Comparison of ENCODE assay signal across 29 cellular contexts in the genomic region with DNA sequence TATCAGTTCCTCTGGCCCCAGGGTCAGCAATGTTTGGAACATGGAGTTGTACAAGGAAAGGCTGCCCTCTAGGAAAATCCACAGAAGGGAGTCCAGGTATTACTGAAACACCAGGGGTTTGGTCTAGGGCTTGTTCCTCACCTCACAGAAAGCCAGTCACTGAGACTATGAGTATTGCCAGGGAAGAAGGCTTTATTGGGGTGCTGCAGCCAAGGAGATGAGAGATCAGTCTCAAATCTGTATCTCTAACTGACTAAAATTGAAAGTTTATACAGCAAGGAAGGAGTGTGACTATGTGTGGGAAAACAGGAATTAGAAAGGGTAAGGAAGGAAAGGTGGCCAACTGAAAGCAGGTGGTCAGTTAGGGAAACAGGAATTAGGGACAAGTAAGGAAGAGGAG.
"Had no signal": no experiment of that assay in that cellular context is flagged by ENCODE, and none has a peak within 500 bp of the region (broad histone marks: within the 10 kb centered on the region; RNA-seq: fewer than 3 reads in every experiment).

No MANE protein-coding gene starts in this region.

- H3K4me1 Mint-ChIP-seq: stimulated activated effector memory CD8-positive, alpha-beta T cell treated with anti-CD3 and anti-CD28 coated beads, Interleukin-12 subunit alpha, Interleukin-12 subunit beta, amount 100 ng/mL, for 72 hours; stimulated activated memory B cell treated with anti-CD40 and anti-IgM and Interleukin-4, amounts not matched to agents 10 μg/mL and 1 μg/mL and 100 μg/mL, for 72 hours; stimulated activated naive B cell treated with anti-CD40 and anti-IgM and Interleukin-4, amounts not matched to agents 10 μg/mL and 1 μg/mL and 100 μg/mL, for 72 hours; stimulated activated naive CD8-positive, alpha-beta T cell treated with anti-CD3 and anti-CD28 coated beads, Interleukin-15, amount 100 ng/mL, for 72 hours had no signal

- H3K4me1 ChIP-seq: testis, transverse colon had no signal

- H3K36me3 Mint-ChIP-seq: stimulated activated effector memory CD8-positive, alpha-beta T cell treated with anti-CD3 and anti-CD28 coated beads, Interleukin-12 subunit alpha, Interleukin-12 subunit beta, amount 100 ng/mL, for 72 hours had no signal

- FAIRE-seq: urothelium cell line had no signal

- H3K27me3 ChIP-seq: stomach, suprapubic skin, testis, thyroid gland, tibial artery, tibial nerve, transverse colon, upper lobe of left lung, upper lobe of right lung, uterus, vagina had no signal

- H3K27ac ChIP-seq: stomach, suprapubic skin, testis, thoracic aorta, thyroid gland, tibial artery, tibial nerve, transverse colon, upper lobe of left lung, upper lobe of right lung, vagina had no signal

- H3K27me3 Mint-ChIP-seq: stimulated activated memory B cell treated with anti-CD40 and anti-IgM and Interleukin-4, amounts not matched to agents 10 μg/mL and 1 μg/mL and 100 μg/mL, for 72 hours; stimulated activated naive B cell treated with anti-CD40 and anti-IgM and Interleukin-4, amounts not matched to agents 10 μg/mL and 1 μg/mL and 100 μg/mL, for 72 hours; stimulated activated naive CD8-positive, alpha-beta T cell treated with anti-CD3 and anti-CD28 coated beads, Interleukin-15, amount 100 ng/mL, for 72 hours; stimulated activated naive CD8-positive, alpha-beta T cell treated with anti-CD3 and anti-CD28 coated beads, Interleukin-15, Interleukin-2, amounts not matched to agents 100 ng/mL and 50 ng/mL, for 24 hours; type B pancreatic cell had no signal

- H3K36me3 ChIP-seq: stomach, suprapubic skin, thoracic aorta, thyroid gland, tibial artery, tibial nerve, transverse colon, upper lobe of left lung, upper lobe of right lung, uterus, vagina had no signal

- H3K9me3 ChIP-seq: suprapubic skin, testis, thoracic aorta, thyroid gland, transverse colon, uterus, vagina had no signal

- ATAC-seq: stimulated activated effector memory CD8-positive, alpha-beta T cell treated with anti-CD3 and anti-CD28 coated beads, Interleukin-12 subunit alpha, Interleukin-12 subunit beta, amount 100 ng/mL, for 72 hours; stimulated activated memory B cell treated with anti-CD40 and anti-IgM and Interleukin-4, amounts not matched to agents 10 μg/mL and 1 μg/mL and 100 μg/mL, for 72 hours; stimulated activated naive B cell treated with anti-CD40 and anti-IgM and Interleukin-4, amounts not matched to agents 10 μg/mL and 1 μg/mL and 100 μg/mL, for 72 hours; stimulated activated naive CD8-positive, alpha-beta T cell treated with anti-CD3 and anti-CD28 coated beads, Interleukin-15, amount 100 ng/mL, for 72 hours; stimulated activated naive CD8-positive, alpha-beta T cell treated with anti-CD3 and anti-CD28 coated beads, Interleukin-15, Interleukin-2, amounts not matched to agents 100 U/mL and 50 U/mL, for 24 hours; upper lobe of right lung had no signal

- DNase-seq: stimulated activated CD4-positive, alpha-beta T cell treated with anti-CD3 and anti-CD28 coated beads, Interleukin-2, amount 100 ng/mL, for 48 hours; stimulated activated CD4-positive, alpha-beta T cell treated with anti-CD3 and anti-CD28 coated beads, Interleukin-4, amount 100 ng/mL, for 1 hour; stimulated activated CD4-positive, alpha-beta T cell treated with anti-CD3 and anti-CD28 coated beads, Interleukin-4, amount 100 ng/mL, for 24 hours; stimulated activated CD4-positive, alpha-beta T cell treated with anti-CD3 and anti-CD28 coated beads, Interleukin-4, amount 100 ng/mL, for 4 hours; stimulated activated CD8-positive, alpha-beta memory T cell treated with anti-CD3 and anti-CD28 coated beads, Interleukin-4, amount 100 ng/mL, for 48 hours; stimulated activated naive B cell treated with anti-CD40 and anti-IgM and Interleukin-4, amounts not matched to agents 10 μg/mL and 1 μg/mL and 100 μg/mL, for 72 hours; stimulated activated naive CD4-positive, alpha-beta T cell; stimulated activated naive CD4-positive, alpha-beta T cell treated with Interleukin-2 at 50 U/mL for 16 hours; stimulated activated naive CD8-positive, alpha-beta T cell treated with anti-CD3 and anti-CD28 coated beads, Interleukin-15, amount 100 ng/mL, for 72 hours; stimulated activated naive CD8-positive, alpha-beta T cell treated with anti-CD3 and anti-CD28 coated beads, Interleukin-15, Interleukin-2, amounts not matched to agents 100 U/mL and 50 U/mL, for 24 hours; stomach; substantia nigra; testis; thyroid gland; tibial artery; transverse colon; trophoblast cell; upper lobe of left lung; upper lobe of right lung; uterus had no signal

- H3K4me3 ChIP-seq: stomach, suprapubic skin, testis, thoracic aorta, thyroid gland, tibial artery, tibial nerve, transverse colon, upper lobe of left lung, upper lobe of right lung, uterus, vagina had no signal

- H3K4me3 Mint-ChIP-seq: stimulated activated effector memory CD8-positive, alpha-beta T cell treated with anti-CD3 and anti-CD28 coated beads, Interleukin-12 subunit alpha, Interleukin-12 subunit beta, amount 100 ng/mL, for 72 hours; stimulated activated memory B cell treated with anti-CD40 and anti-IgM and Interleukin-4, amounts not matched to agents 10 μg/mL and 1 μg/mL and 100 μg/mL, for 72 hours; stimulated activated naive B cell treated with anti-CD40 and anti-IgM and Interleukin-4, amounts not matched to agents 10 μg/mL and 1 μg/mL and 100 μg/mL, for 72 hours; stimulated activated naive CD8-positive, alpha-beta T cell treated with anti-CD3 and anti-CD28 coated beads, Interleukin-15, amount 100 ng/mL, for 72 hours; stimulated activated naive CD8-positive, alpha-beta T cell treated with anti-CD3 and anti-CD28 coated beads, Interleukin-15, Interleukin-2, amounts not matched to agents 100 ng/mL and 50 ng/mL, for 24 hours; type B pancreatic cell had no signal

- H3K27ac Mint-ChIP-seq: stimulated activated effector memory CD8-positive, alpha-beta T cell treated with anti-CD3 and anti-CD28 coated beads, Interleukin-12 subunit alpha, Interleukin-12 subunit beta, amount 100 ng/mL, for 72 hours; stimulated activated memory B cell treated with anti-CD40 and anti-IgM and Interleukin-4, amounts not matched to agents 10 μg/mL and 1 μg/mL and 100 μg/mL, for 72 hours; stimulated activated naive B cell treated with anti-CD40 and anti-IgM and Interleukin-4, amounts not matched to agents 10 μg/mL and 1 μg/mL and 100 μg/mL, for 72 hours; stimulated activated naive CD8-positive, alpha-beta T cell treated with anti-CD3 and anti-CD28 coated beads, Interleukin-15, amount 100 ng/mL, for 72 hours; stimulated activated naive CD8-positive, alpha-beta T cell treated with anti-CD3 and anti-CD28 coated beads, Interleukin-15, Interleukin-2, amounts not matched to agents 100 ng/mL and 50 ng/mL, for 24 hours; type B pancreatic cell had no signal
